ENCODE assay signal across 20 cellular contexts in the genomic region with DNA sequence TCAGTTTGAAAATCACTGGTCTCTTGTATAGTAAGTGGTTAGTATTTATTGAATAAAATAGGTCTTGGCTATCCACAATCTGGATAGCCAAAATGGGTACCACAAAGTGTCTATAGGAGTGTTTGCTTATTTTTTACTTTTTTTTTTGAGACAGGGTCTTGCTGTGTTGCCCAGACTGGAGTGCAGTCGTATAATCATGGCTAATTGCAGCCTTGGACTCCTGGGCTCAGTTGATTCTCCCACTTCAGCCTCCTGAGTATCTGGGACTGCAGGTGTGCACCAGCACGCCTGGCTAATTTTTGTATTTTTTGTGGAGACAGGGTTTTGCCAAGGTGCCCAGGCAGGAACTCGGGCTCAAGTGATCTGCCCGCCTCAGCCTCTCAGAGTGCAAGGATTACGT. TPM values are rescaled to one million over a fixed set of nuclear protein-coding genes. Genes with fewer than 3 reads are reported as not detected.
DNase-seq lines count a peak whose midpoint lies in the region; ATAC-seq, FAIRE-seq and TF ChIP-seq lines count a peak whose summit lies in the region.
"Had no signal": no experiment of that assay in that cellular context is flagged by ENCODE, and none has a peak within 500 bp of the region (broad histone marks: within the 10 kb centered on the region; RNA-seq: fewer than 3 reads in every experiment).

No MANE protein-coding gene starts in this region.

- TF ChIP-seq RAD21 in HepG2 (CRISPR knock-in tag; IDR thresholded peaks at IDR 0.05): no peak

- peaks cover 40% of the 10 kb centered on the region for H3K36me3 Mint-ChIP-seq in T-cell

- H3K9me3 ChIP-seq in HepG2 (ENCODE audit: low read length): peaks cover 10% of the 10 kb centered on the region; the same call in 1 of the 2 replicates
- no peaks in the 10 kb centered on the region for H3K9me3 ChIP-seq in right lobe of liver
- H3K9me3 ChIP-seq in hepatocyte (ENCODE audit: low read depth): no peaks in the 10 kb centered on the region

- H3K9ac ChIP-seq in HepG2 (ENCODE audit: insufficient read depth, low read depth, low read length): no peak overlapping the region
- H3K9ac ChIP-seq: KMS-11 had no signal

- POLR2A ChIA-PET in HepG2 (lab: Yijun Ruan, JAX) (no interaction called here), T-cell (lab: Charles Lee) (no interaction called here)

- H3K4me2 ChIP-seq in HepG2 (ENCODE audit: low read depth, low read length): peak overlapping the region; percentile 76
- H3K4me2 ChIP-seq in hepatocyte: peak overlapping the region; percentile 78

- peaks cover 0 to 17% (median 5%) of the 10 kb centered on the region in 3 donors for H3K9me3 Mint-ChIP-seq in T-cell

- H4K20me1 ChIP-seq in HepG2 (ENCODE audit: insufficient read depth, low read length): peaks cover 46% of the 10 kb centered on the region
- H4K20me1 ChIP-seq in hepatocyte (ENCODE audit: insufficient read depth, poor library complexity, severe bottlenecking): peaks cover 32% of the 10 kb centered on the region

- H3K79me2 ChIP-seq in HepG2 (ENCODE audit: insufficient read depth, low read length) (peaks cover 83% of the 10 kb centered on the region), hepatocyte (peaks cover 93% of the 10 kb centered on the region)

- H3K4me3 ChIP-seq in HepG2 (replicated peaks in 1 of 3; ENCODE audit: insufficient read depth in 1 of 3, low read depth in 2 of 3, low read length in 3 of 3): no peak overlapping the region
- H3K4me3 ChIP-seq in right lobe of liver: no peak overlapping the region
- no peak overlapping the region for H3K4me3 ChIP-seq in hepatocyte
- H3K4me3 ChIP-seq: A549 had no signal

- no peak for ATAC-seq in HepG2
- no peak for ATAC-seq in right lobe of liver
- ATAC-seq in T-cell (replicated peaks in 1 of 4): no peak
- ATAC-seq: A549; CD8-positive, alpha-beta T cell; GM23338 had no signal

- BruUV-seq in HepG2 (replicated peaks; lab: Mats Ljungman, UMichigan): no TSS peak

- intact Hi-C loops in HepG2 (cut with micrococcal nuclease; ENCODE audit: unreplicated experiment): no loop called here
- intact Hi-C loops in right lobe of liver (cut with DNase I): no loop called here

- no peak for FAIRE-seq in HepG2 (lab: Jason Lieb, UNC)
- FAIRE-seq: A549, RCC 7860 had no signal

- peaks cover 2 to 9% of the 10 kb centered on the region in 2 experiments; a peak in 4 of 5 replicates for H3K36me3 ChIP-seq in HepG2 (replicated peaks in 1 of 2; ENCODE audit: control insufficient read depth in 1 of 2, insufficient read depth in 2 of 2, low read length in 2 of 2)
- peaks cover 0 to 8% (median 3%) of the 10 kb centered on the region in 4 donors for H3K36me3 ChIP-seq in right lobe of liver
- H3K36me3 ChIP-seq in hepatocyte (replicated peaks; ENCODE audit: insufficient read depth, low read depth): no peaks in the 10 kb centered on the region

- peaks cover 0 to 1% of the 10 kb centered on the region in 2 donors for H3K27me3 Mint-ChIP-seq in T-cell

- DNase-seq in HepG2 (ENCODE audit: low spot score): no peak
- no peak for DNase-seq in right lobe of liver
- DNase-seq in T-cell: no peak
- DNase-seq in hepatocyte (ENCODE audit: low spot score): no peak
- DNase-seq in medulla oblongata (ENCODE audit: extremely low spot score): no peak
- DNase-seq in globus pallidus (ENCODE audit: low spot score): no peak
- no peak for DNase-seq in NCI-H1105 (lab: John Stamatoyannopoulos, UW)
- DNase-seq: CD8-positive, alpha-beta T cell; DMS 273 treated with DMSO at 0.1 percent for 48 hours; EL; MM.1S; NCI-H187 treated with DMSO at 0.1 percent for 48 hours; NCI-H2171; NCI-H510A; SHP77 had no signal

- H3K4me1 ChIP-seq in HepG2 (ENCODE audit: insufficient read depth, low read length) (peaks cover 74% of the 10 kb centered on the region), right lobe of liver (peaks cover 0 to 42% (median 14%) of the 10 kb centered on the region in 4 donors), hepatocyte (ENCODE audit: insufficient read depth) (peaks cover 12% of the 10 kb centered on the region)

- H3K27me3 ChIP-seq in HepG2 (ENCODE audit: control insufficient read depth in 1 of 2, insufficient read depth in 2 of 2, low read length in 2 of 2) (no peaks in the 10 kb centered on the region; a peak in 1 of 5 replicates), right lobe of liver (no peaks in the 10 kb centered on the region), hepatocyte (no peaks in the 10 kb centered on the region)

- H3K27ac ChIP-seq in HepG2 (ENCODE audit: extremely low read length, insufficient read depth, low read length) (no peak overlapping the region), right lobe of liver (no peak overlapping the region), hepatocyte (no peak overlapping the region)
- H3K27ac ChIP-seq: A549, HL-60, KMS-11 had no signal

- CTCF ChIA-PET in HepG2 (lab: Yijun Ruan, JAX; ENCODE audit: low intra/inter-chr PET ratio, low total read pairs): no interaction called here
- CTCF ChIA-PET in T-cell (lab: Charles Lee): no interaction called here

- in situ Hi-C loops in HepG2 (cut with HindIII; ENCODE audit: extremely low pct_ligation_motif_present, low pct_unique_long_range_greater_than_20kb): no loop called here

- no peak overlapping the region for H2AFZ ChIP-seq in HepG2 (ENCODE audit: low read length)
- H2AFZ ChIP-seq in hepatocyte: no peak overlapping the region
- H2AFZ ChIP-seq: GM23338 had no signal

- TF ChIP-seq POLR2A in HepG2 (IDR thresholded peaks at IDR 0.05; ENCODE audit: insufficient read depth in 1 of 2, low read depth in 2 of 2, low read length in 2 of 2) (no peak), right lobe of liver (IDR thresholded peaks at IDR 0.05) (no peak)

- 79% methylated on average over 5 of the region's 5 CpGs for WGBS in HepG2 (ENCODE audit: low lambda C conversion rate)
- 67% methylated on average over 3 of the region's 5 CpGs for WGBS in right lobe of liver (ENCODE audit: insufficient coverage, low coverage, low lambda C conversion rate, missing lambda C conversion rate)
- 76% methylated on average over 5 of the region's 5 CpGs for WGBS in hepatocyte (ENCODE audit: low lambda C conversion rate, missing lambda C conversion rate)

- peaks cover 80 to 82% (median 81%) of the 10 kb centered on the region in 3 donors for H3K4me1 Mint-ChIP-seq in T-cell

- no peak for TF ChIP-seq EP300 in HepG2 (IDR thresholded peaks at IDR 0.05; ENCODE audit: low read depth in 2 of 2, low read length in 2 of 2)
- TF ChIP-seq EP300 in HepG2 (CRISPR knock-in tag; IDR thresholded peaks at IDR 0.05; ENCODE audit: borderline replicate concordance): no peak

- H3K9me2 ChIP-seq in hepatocyte (replicated peaks; ENCODE audit: insufficient read depth): no peaks in the 10 kb centered on the region

- peak overlapping the region; percentile 36 to 93 (median 49) for H3K4me3 Mint-ChIP-seq in T-cell

- no peak for TF ChIP-seq CTCF in HepG2 (CRISPR knock-in tag; IDR thresholded peaks at IDR 0.05)
- no peak for TF ChIP-seq CTCF in right lobe of liver (IDR thresholded peaks at IDR 0.05)
- TF ChIP-seq CTCF in hepatocyte (IDR thresholded peaks at IDR 0.05; ENCODE audit: poor library complexity): no peak

- no peak overlapping the region for H3K27ac Mint-ChIP-seq in T-cell
- H3K27ac Mint-ChIP-seq: CD8-positive, alpha-beta T cell; GM23338 had no signal

TF ChIP-seq in HepG2, 621 proteins besides CTCF, POLR2A, EP300 and RAD21:
- TF ChIP-seq ZNF121 (CRISPR knock-in tag; IDR thresholded peaks at IDR 0.05) (peak; percentile 85), ZNF451 (CRISPR knock-in tag; IDR thresholded peaks at IDR 0.05) (no peak), DNMT1 (CRISPR knock-in tag; IDR thresholded peaks at IDR 0.05) (no peak)

RNA-seq across cellular contexts. Expression of a gene that starts 2.8 kb away (rescaled TPM):
- 22.3 and 28.9 TPM in 2 replicates for total RNA-seq in HepG2 (2016; rRNA removed; fragmentation: Illumina TruSeq; extraction: Trizol)
- 316 and 350 TPM in 2 replicates for total RNA-seq in HepG2 (2016; cell fraction: cytosol; rRNA removed; fragmentation: Illumina TruSeq; extraction: Trizol; ENCODE audit: low read depth)
- 18.9 and 26.2 TPM in 2 replicates for total RNA-seq in HepG2 (2016; cell fraction: insoluble cytoplasmic fraction; rRNA removed; fragmentation: Illumina TruSeq; extraction: Trizol)
- 57.6 and 59.9 TPM in 2 replicates for total RNA-seq in HepG2 (2016; cell fraction: membrane; rRNA removed; fragmentation: Illumina TruSeq; extraction: Trizol)
- total RNA-seq in HepG2 (2016; cell fraction: nucleus; rRNA removed; fragmentation: Illumina TruSeq; extraction: Trizol): 50.1 and 55.5 TPM in 2 replicates
- 12.4 TPM in 2 replicates for polyA plus RNA-seq in HepG2 (2011; rRNA removed)
- polyA plus RNA-seq in HepG2 (2011; cell fraction: cytosol; rRNA removed): 5.1 and 5.5 TPM in 2 replicates
- polyA plus RNA-seq in HepG2 (2011; cell fraction: nucleus; rRNA removed): 79.7 and 90.7 TPM in 2 replicates
- 26.4 and 28.0 TPM in 2 replicates for polyA plus RNA-seq in HepG2 (2012)
- polyA plus RNA-seq in HepG2 (2016; cell fraction: cytosol; fragmentation: Illumina TruSeq; extraction: Trizol; ENCODE audit: low read depth): 3.1 and 3.3 TPM in 2 replicates
- 10.1 and 11.9 TPM in 2 replicates for polyA plus RNA-seq in HepG2 (2016; cell fraction: insoluble cytoplasmic fraction; fragmentation: Illumina TruSeq; extraction: Trizol; ENCODE audit: low read depth)
- 4.5 and 4.7 TPM in 2 replicates for polyA plus RNA-seq in HepG2 (2016; cell fraction: membrane; fragmentation: Illumina TruSeq; extraction: Trizol; ENCODE audit: low read depth)
- polyA plus RNA-seq in HepG2 (2016; cell fraction: nucleus; fragmentation: Illumina TruSeq; extraction: Trizol; ENCODE audit: insufficient read depth, low read depth): 38.9 and 41.2 TPM in 2 replicates
- 18.7 and 23.4 TPM in 2 replicates for polyA minus RNA-seq in HepG2 (2011; rRNA and poly(A)+ RNA removed; ENCODE audit: low replicate concordance)
- polyA minus RNA-seq in HepG2 (2011; cell fraction: cytosol; rRNA and poly(A)+ RNA removed): 21.6 and 23.1 TPM in 2 replicates
- 99.0 and 111 TPM in 2 replicates for polyA minus RNA-seq in HepG2 (2011; cell fraction: nucleus; rRNA and poly(A)+ RNA removed)
- 10 to 100 TPM; 24.9 to 55.1 (median 32.0) TPM for total RNA-seq in right lobe of liver
- 100 to 1,000 TPM; 157 to 180 (median 170) TPM for total RNA-seq in T-cell
- total RNA-seq in hepatocyte: 18.3 and 24.8 TPM in 2 replicates
- polyA plus RNA-seq in hepatocyte: 40.8 and 42.7 TPM in 2 replicates
